ENCODE assay signal across 1 cellular context in the genomic region with DNA sequence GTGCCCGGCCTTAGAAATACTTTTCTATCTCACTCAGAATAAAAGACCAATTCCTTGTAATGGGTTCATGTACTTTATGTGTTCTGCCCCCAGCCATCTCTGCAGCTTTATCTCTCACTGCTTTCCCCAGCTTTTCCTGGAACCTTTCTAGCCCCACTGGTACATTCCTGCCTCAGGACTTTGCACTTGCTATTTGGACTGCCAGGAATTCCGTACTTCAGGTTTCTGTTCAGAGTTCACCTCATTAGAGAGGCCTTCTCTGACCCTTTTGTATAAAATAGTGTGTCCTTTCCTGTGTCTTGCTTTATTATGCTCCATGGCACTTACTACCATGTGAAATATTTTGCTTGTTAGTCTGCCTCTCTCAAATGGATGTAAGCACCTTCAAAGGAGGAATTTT.
TF ChIP-seq lines count a peak whose summit lies in the region.

No MANE protein-coding gene starts in this region.

TF ChIP-seq in GM23338, 12 proteins besides CTCF, POLR2A, EP300 and RAD21 (continued from another document):
- TF ChIP-seq NANOG (IDR thresholded peaks at IDR 0.05; ENCODE audit: borderline replicate concordance) = no peak
- TF ChIP-seq, protein P1, sequence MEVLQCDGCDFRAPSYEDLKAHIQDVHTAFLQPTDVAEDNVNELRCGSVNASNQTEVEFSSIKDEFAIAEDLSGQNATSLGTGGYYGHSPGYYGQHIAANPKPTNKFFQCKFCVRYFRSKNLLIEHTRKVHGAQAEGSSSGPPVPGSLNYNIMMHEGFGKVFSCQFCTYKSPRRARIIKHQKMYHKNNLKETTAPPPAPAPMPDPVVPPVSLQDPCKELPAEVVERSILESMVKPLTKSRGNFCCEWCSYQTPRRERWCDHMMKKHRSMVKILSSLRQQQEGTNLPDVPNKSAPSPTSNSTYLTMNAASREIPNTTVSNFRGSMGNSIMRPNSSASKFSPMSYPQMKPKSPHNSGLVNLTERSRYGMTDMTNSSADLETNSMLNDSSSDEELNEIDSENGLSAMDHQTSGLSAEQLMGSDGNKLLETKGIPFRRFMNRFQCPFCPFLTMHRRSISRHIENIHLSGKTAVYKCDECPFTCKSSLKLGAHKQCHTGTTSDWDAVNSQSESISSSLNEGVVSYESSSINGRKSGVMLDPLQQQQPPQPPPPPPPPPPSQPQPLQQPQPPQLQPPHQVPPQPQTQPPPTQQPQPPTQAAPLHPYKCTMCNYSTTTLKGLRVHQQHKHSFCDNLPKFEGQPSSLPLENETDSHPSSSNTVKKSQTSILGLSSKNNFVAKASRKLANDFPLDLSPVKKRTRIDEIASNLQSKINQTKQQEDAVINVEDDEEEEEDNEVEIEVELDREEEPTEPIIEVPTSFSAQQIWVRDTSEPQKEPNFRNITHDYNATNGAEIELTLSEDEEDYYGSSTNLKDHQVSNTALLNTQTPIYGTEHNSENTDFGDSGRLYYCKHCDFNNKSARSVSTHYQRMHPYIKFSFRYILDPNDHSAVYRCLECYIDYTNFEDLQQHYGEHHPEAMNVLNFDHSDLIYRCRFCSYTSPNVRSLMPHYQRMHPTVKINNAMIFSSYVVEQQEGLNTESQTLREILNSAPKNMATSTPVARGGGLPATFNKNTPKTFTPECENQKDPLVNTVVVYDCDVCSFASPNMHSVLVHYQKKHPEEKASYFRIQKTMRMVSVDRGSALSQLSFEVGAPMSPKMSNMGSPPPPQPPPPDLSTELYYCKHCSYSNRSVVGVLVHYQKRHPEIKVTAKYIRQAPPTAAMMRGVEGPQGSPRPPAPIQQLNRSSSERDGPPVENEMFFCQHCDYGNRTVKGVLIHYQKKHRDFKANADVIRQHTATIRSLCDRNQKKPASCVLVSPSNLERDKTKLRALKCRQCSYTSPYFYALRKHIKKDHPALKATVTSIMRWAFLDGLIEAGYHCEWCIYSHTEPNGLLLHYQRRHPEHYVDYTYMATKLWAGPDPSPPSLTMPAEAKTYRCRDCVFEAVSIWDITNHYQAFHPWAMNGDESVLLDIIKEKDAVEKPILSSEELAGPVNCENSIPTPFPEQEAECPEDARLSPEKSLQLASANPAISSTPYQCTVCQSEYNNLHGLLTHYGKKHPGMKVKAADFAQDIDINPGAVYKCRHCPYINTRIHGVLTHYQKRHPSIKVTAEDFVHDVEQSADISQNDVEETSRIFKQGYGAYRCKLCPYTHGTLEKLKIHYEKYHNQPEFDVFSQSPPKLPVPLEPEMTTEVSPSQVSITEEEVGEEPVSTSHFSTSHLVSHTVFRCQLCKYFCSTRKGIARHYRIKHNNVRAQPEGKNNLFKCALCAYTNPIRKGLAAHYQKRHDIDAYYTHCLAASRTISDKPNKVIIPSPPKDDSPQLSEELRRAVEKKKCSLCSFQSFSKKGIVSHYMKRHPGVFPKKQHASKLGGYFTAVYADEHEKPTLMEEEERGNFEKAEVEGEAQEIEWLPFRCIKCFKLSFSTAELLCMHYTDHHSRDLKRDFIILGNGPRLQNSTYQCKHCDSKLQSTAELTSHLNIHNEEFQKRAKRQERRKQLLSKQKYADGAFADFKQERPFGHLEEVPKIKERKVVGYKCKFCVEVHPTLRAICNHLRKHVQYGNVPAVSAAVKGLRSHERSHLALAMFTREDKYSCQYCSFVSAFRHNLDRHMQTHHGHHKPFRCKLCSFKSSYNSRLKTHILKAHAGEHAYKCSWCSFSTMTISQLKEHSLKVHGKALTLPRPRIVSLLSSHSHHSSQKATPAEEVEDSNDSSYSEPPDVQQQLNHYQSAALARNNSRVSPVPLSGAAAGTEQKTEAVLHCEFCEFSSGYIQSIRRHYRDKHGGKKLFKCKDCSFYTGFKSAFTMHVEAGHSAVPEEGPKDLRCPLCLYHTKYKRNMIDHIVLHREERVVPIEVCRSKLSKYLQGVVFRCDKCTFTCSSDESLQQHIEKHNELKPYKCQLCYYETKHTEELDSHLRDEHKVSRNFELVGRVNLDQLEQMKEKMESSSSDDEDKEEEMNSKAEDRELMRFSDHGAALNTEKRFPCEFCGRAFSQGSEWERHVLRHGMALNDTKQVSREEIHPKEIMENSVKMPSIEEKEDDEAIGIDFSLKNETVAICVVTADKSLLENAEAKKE (CRISPR knock-in tag; IDR thresholded peaks at IDR 0.05) = no peak
- TF ChIP-seq JUNB (IDR thresholded peaks at IDR 0.05; ENCODE audit: unreplicated experiment) = no peak
TF ChIP-seq in GM23338: peak in this region for 0.
